Comparison of ENCODE assay signal across 1 cellular context in the genomic region with DNA sequence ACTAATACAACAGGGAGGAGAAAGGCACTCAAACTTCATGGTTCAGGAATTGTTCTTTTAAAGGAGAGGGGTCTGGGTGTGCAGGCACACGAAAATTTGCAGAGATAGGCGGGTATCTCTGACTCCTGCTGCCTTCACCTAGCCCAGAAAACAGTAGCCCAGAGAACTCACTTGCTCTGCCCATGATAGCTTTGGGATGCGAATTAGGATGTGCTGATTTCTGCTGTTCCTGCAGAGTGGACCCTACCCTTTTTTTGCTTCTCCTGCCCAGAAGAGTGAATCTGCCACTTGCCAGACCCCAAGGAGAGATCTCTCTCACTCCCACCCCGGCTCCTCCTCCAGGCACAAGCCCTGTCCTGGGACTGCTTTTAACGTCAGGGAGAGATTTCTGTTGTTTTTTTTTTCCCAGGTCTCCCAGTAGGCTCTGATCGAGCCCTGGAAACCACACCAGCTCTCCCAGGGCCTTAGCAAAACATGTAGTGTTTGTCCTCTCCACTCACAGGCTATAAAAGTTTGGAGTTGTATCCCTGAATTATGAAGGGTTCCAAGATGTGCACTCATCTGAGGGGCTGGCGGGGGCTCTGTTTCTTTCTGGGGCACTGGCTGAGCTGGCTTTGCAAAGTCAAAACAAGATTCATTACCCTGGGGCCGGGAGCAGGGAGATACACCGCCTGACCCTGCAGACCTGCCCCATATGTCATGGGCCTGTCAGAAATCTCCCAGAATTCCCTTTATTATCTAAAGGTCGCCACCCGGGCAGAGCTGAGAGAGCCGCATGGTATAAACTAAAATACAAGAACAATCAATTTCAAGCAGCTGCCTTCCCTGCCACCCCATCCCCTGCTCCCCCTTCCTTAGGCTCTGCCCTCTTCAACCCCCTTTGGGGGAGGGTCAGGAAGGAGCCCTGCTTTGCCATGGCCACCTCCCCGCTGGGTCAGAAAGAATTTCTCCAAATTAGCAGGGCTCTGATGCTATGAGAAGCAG.
TF ChIP-seq lines count a peak whose summit lies in the region.

No MANE protein-coding gene starts in this region.

TF ChIP-seq in SK-N-SH treated with all-trans-retinoic acid at 6 μM for 48 hours, 23 proteins besides CTCF, POLR2A, EP300 and RAD21 (continued from another document):
- TF ChIP-seq CREB5 (CRISPR knock-in tag; IDR thresholded peaks at IDR 0.05; ENCODE audit: low read depth) (no peak), ZC3H10 (CRISPR knock-in tag; IDR thresholded peaks at IDR 0.05) (no peak), ZNF565 (CRISPR knock-in tag; conservative IDR thresholded peaks at IDR 0.05; ENCODE audit: low read depth) (no peak), TCF4 (CRISPR knock-in tag; IDR thresholded peaks at IDR 0.05; ENCODE audit: borderline replicate concordance) (no peak), ZNF70 (CRISPR knock-in tag; IDR thresholded peaks at IDR 0.05) (no peak)
- TF ChIP-seq, protein P1, sequence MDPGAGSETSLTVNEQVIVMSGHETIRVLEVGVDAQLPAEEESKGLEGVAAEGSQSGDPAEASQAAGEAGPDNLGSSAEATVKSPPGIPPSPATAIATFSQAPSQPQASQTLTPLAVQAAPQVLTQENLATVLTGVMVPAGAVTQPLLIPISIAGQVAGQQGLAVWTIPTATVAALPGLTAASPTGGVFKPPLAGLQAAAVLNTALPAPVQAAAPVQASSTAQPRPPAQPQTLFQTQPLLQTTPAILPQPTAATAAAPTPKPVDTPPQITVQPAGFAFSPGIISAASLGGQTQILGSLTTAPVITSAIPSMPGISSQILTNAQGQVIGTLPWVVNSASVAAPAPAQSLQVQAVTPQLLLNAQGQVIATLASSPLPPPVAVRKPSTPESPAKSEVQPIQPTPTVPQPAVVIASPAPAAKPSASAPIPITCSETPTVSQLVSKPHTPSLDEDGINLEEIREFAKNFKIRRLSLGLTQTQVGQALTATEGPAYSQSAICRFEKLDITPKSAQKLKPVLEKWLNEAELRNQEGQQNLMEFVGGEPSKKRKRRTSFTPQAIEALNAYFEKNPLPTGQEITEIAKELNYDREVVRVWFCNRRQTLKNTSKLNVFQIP (CRISPR knock-in tag; IDR thresholded peaks at IDR 0.05; ENCODE audit: borderline replicate concordance, low read depth): no peak
